Comparison of ENCODE assay signal across 1 cellular context in the genomic region with DNA sequence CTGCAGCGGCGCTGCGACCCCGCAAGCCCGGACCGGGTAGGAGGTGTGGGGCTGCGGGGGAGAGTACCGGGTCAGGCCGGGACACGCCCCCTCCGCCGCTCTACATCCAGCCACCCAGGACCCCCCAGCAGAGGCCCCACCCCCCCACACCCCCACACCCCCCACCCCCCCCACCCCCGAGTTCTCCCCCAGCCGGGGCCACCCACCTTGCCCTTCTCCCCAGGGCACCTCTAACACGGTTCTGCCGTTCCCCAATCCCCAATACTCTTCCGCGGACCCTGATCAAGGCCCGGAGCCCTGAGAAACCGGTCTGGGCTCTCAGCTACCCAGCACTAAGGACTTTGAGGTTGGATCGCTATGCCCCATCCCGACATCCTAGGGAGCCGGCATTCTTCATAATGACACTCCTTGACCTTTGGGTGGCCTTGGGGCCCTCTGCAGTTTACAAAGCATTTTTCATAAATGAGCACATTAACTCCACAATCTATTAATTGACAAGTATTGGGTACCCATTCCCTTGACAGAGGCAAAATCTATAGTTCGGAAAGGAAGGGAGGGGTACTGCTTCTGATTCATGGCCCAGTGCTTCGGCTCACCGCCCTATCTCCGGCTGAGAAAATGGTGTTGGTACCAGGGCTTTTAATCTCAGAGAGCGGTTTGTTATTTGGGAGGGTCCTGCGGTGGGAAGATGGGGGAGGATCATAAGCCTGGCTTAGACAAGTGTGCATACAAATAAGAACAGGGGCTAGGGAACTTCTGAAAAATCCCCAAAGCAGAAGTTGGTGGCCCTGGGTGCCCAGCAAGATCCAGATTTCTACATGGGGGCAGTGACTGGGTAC.
A peak's percentile ranks its signal among the peaks of the same experiment; 100 is the strongest.
TF ChIP-seq lines count a peak whose summit lies in the region.

No MANE protein-coding gene starts in this region.

TF ChIP-seq in GM12878, 131 proteins besides CTCF, POLR2A, EP300 and RAD21:
- no peak for TF ChIP-seq SP1 (IDR thresholded peaks at IDR 0.05; ENCODE audit: low read depth, low read length)
- 0 out of 2 replicates have a peak, but pooled peaks have one; percentile 29 for TF ChIP-seq NR2F1 (conservative IDR thresholded peaks at IDR 0.05)
- no peak for TF ChIP-seq SMC3 (IDR thresholded peaks at IDR 0.05; ENCODE audit: borderline replicate concordance, low read length)
